In genomic region chr1:30244801-30245200, GRCh38 we compare ENCODE assay signal across 36 cellular contexts.
"Had no signal": no experiment of that assay in that cellular context is flagged by ENCODE, and none has a peak within 500 bp of the region (broad histone marks: within the 10 kb centered on the region; RNA-seq: fewer than 3 reads in every experiment).

No MANE protein-coding gene starts in this region.

- H3K27ac Mint-ChIP-seq: activated B cell treated with CpG ODN at 0.5 μM for 24 hours; activated CD4-positive, alpha-beta memory T cell treated with anti-CD3 and anti-CD28 coated beads for 36 hours; activated CD4-positive, alpha-beta T cell treated with anti-CD3 and anti-CD28 coated beads, Interleukin-2, amount 10 ng/mL, durations not matched to agents 24 days and 14 days; activated CD8-positive, alpha-beta T cell treated with anti-CD3 and anti-CD28 coated beads for 36 hours; activated naive CD4-positive, alpha-beta T cell treated with anti-CD3 and anti-CD28 coated beads for 36 hours; activated naive CD4-positive, alpha-beta T cell treated with anti-CD3 and anti-CD28 coated beads, Interleukin-2, amount 50 U/mL, for 72 hours; activated naive CD8-positive, alpha-beta T cell treated with anti-CD3 and anti-CD28 coated beads for 36 hours; activated T-cell treated with anti-CD3 and anti-CD28 coated beads, Interleukin-2, amount 50 U/mL, for 72 hours; activated T-helper 1 cell treated with anti-CD3 and anti-CD28 coated beads, Interleukin-12 subunit alpha, Interleukin-12 subunit beta, Interleukin-2, Interleukin-4 antibody, amounts not matched to agents 30 ng/mL and 10 ng/mL and 1 ng/mL, durations not matched to agents 14 hours and 24 hours and 36 hours; activated T-helper 17 cell treated with anti-CD3 and anti-CD28 coated beads, Interleukin-2, amount 50 U/mL, for 72 hours; T-helper 1 cell treated with Interleukin-12 subunit alpha and Interleukin-12 subunit beta and Interleukin-4 antibody, amounts not matched to agents 30 μg/mL and 1 μg/mL, for 36 hours; T-helper 2 cell treated with Interferon-gamma antibody and Interleukin-4, amounts not matched to agents 5 μg/mL and 100 μg/mL, for 36 hours had no signal

- H3K27me3 ChIP-seq: body of pancreas, brain microvascular endothelial cell, breast epithelium had no signal

- H3K4me1 Mint-ChIP-seq: activated B cell treated with CpG ODN at 0.5 μM for 24 hours; activated CD4-positive, alpha-beta T cell treated with anti-CD3 and anti-CD28 coated beads, Interleukin-2, amount 10 ng/mL, durations not matched to agents 24 days and 14 days; activated naive CD8-positive, alpha-beta T cell treated with anti-CD3 and anti-CD28 coated beads for 36 hours; activated T-helper 17 cell treated with anti-CD3 and anti-CD28 coated beads, Interleukin-2, amount 50 U/mL, for 72 hours had no signal

- H3K9me3 ChIP-seq: adrenal gland, body of pancreas, breast epithelium had no signal

- H3K4me1 ChIP-seq: adrenal gland, body of pancreas, breast epithelium had no signal

- H3K4me3 ChIP-seq: adrenal gland, body of pancreas, breast epithelium had no signal

- DNase-seq: activated B cell treated with CpG ODN at 0.5 μM for 24 hours; activated CD4-positive, alpha-beta memory T cell treated with anti-CD3 and anti-CD28 coated beads for 36 hours; activated CD4-positive, alpha-beta T cell treated with anti-CD3 and anti-CD28 coated beads for 4 hours; activated CD4-positive, alpha-beta T cell treated with anti-CD3 and anti-CD28 coated beads, Interleukin-2, amount 10 ng/mL, durations not matched to agents 24 days and 14 days; activated CD4-positive, alpha-beta T cell treated with anti-CD3 and anti-CD28 coated beads, Interleukin-2, amount 50 U/mL, for 1 hour; activated CD4-positive, alpha-beta T cell treated with anti-CD3 and anti-CD28 coated beads, Interleukin-2, amount 50 U/mL, for 4 hours; activated CD4-positive, CD25-positive, alpha-beta regulatory T cell treated with anti-CD3 and anti-CD28 coated beads, Interleukin-2, amount 50 U/mL, for 72 hours; activated CD8-positive, alpha-beta memory T cell treated with anti-CD3 and anti-CD28 coated beads, Interleukin-2, amount 50 U/mL, for 4 hours; activated CD8-positive, alpha-beta T cell treated with anti-CD3 and anti-CD28 coated beads for 36 hours; activated effector memory CD4-positive, alpha-beta T cell treated with anti-CD3 and anti-CD28 coated beads, Interleukin-2, amount 50 U/mL, for 16 hours; activated gamma-delta T cell treated with Interleukin-2 at 50 U/mL for 16 hours; activated naive CD4-positive, alpha-beta T cell; activated naive CD4-positive, alpha-beta T cell treated with anti-CD3 and anti-CD28 coated beads for 36 hours; activated naive CD4-positive, alpha-beta T cell treated with anti-CD3 and anti-CD28 coated beads, Interleukin-2, amount 50 U/mL, for 16 hours; activated naive CD8-positive, alpha-beta T cell treated with anti-CD3 and anti-CD28 coated beads for 36 hours; activated T-cell treated with anti-CD3 and anti-CD28 coated beads for 4 hours; activated T-cell treated with anti-CD3 and anti-CD28 coated beads, Interleukin-2, amount 50 U/mL, for 1 hour; activated T-cell treated with anti-CD3 and anti-CD28 coated beads, Interleukin-2, amount 50 U/mL, for 4 hours; activated T-cell treated with anti-CD3 and anti-CD28 coated beads, Interleukin-2, amount 50 U/mL, for 72 hours; adrenal gland; amniotic stem cell; aorta; body of pancreas; brain microvascular endothelial cell; central memory CD4-positive, alpha-beta T cell; SW 1271; T-helper 1 cell; T-helper 2 cell; T-helper 9 cell had no signal

- H3K36me3 ChIP-seq: adrenal gland, brain microvascular endothelial cell, breast epithelium had no signal

- H3K9me3 Mint-ChIP-seq: activated B cell treated with CpG ODN at 0.5 μM for 24 hours; activated CD4-positive, alpha-beta memory T cell treated with anti-CD3 and anti-CD28 coated beads for 36 hours; activated CD4-positive, alpha-beta T cell treated with anti-CD3 and anti-CD28 coated beads, Interleukin-2, amount 10 ng/mL, durations not matched to agents 24 days and 14 days; activated CD8-positive, alpha-beta T cell treated with anti-CD3 and anti-CD28 coated beads for 36 hours; activated naive CD4-positive, alpha-beta T cell treated with anti-CD3 and anti-CD28 coated beads for 36 hours; activated naive CD4-positive, alpha-beta T cell treated with anti-CD3 and anti-CD28 coated beads, Interleukin-2, amount 50 U/mL, for 72 hours; activated naive CD8-positive, alpha-beta T cell treated with anti-CD3 and anti-CD28 coated beads for 36 hours; activated T-cell treated with anti-CD3 and anti-CD28 coated beads, Interleukin-2, amount 50 U/mL, for 4 hours; activated T-cell treated with anti-CD3 and anti-CD28 coated beads, Interleukin-2, amount 50 U/mL, for 72 hours; activated T-helper 1 cell treated with anti-CD3 and anti-CD28 coated beads, Interleukin-12 subunit alpha, Interleukin-12 subunit beta, Interleukin-2, Interleukin-4 antibody, amounts not matched to agents 30 ng/mL and 10 ng/mL and 1 ng/mL, durations not matched to agents 14 hours and 24 hours and 36 hours; activated T-helper 17 cell treated with anti-CD3 and anti-CD28 coated beads, Interleukin-2, amount 50 U/mL, for 72 hours; T-helper 1 cell treated with Interleukin-12 subunit alpha and Interleukin-12 subunit beta and Interleukin-4 antibody, amounts not matched to agents 30 μg/mL and 1 μg/mL, for 36 hours; T-helper 2 cell treated with Interferon-gamma antibody and Interleukin-4, amounts not matched to agents 5 μg/mL and 100 μg/mL, for 36 hours had no signal

- H3K36me3 Mint-ChIP-seq: activated CD4-positive, alpha-beta memory T cell treated with anti-CD3 and anti-CD28 coated beads for 36 hours; activated naive CD4-positive, alpha-beta T cell treated with anti-CD3 and anti-CD28 coated beads, Interleukin-2, amount 50 U/mL, for 72 hours; activated naive CD8-positive, alpha-beta T cell treated with anti-CD3 and anti-CD28 coated beads for 36 hours had no signal

- H3K4me3 Mint-ChIP-seq: activated B cell treated with CpG ODN at 0.5 μM for 24 hours; activated CD4-positive, alpha-beta memory T cell treated with anti-CD3 and anti-CD28 coated beads for 36 hours; activated CD4-positive, alpha-beta T cell treated with anti-CD3 and anti-CD28 coated beads, Interleukin-2, amount 10 ng/mL, durations not matched to agents 24 days and 14 days; activated CD8-positive, alpha-beta T cell treated with anti-CD3 and anti-CD28 coated beads for 36 hours; activated naive CD4-positive, alpha-beta T cell treated with anti-CD3 and anti-CD28 coated beads for 36 hours; activated naive CD8-positive, alpha-beta T cell treated with anti-CD3 and anti-CD28 coated beads for 36 hours; activated T-cell treated with anti-CD3 and anti-CD28 coated beads, Interleukin-2, amount 50 U/mL, for 4 hours; activated T-cell treated with anti-CD3 and anti-CD28 coated beads, Interleukin-2, amount 50 U/mL, for 72 hours; activated T-helper 1 cell treated with anti-CD3 and anti-CD28 coated beads, Interleukin-12 subunit alpha, Interleukin-12 subunit beta, Interleukin-2, Interleukin-4 antibody, amounts not matched to agents 30 ng/mL and 10 ng/mL and 1 ng/mL, durations not matched to agents 14 hours and 24 hours and 36 hours; activated T-helper 17 cell treated with anti-CD3 and anti-CD28 coated beads, Interleukin-2, amount 50 U/mL, for 72 hours; T-helper 1 cell treated with Interleukin-12 subunit alpha and Interleukin-12 subunit beta and Interleukin-4 antibody, amounts not matched to agents 30 μg/mL and 1 μg/mL, for 36 hours; T-helper 2 cell treated with Interferon-gamma antibody and Interleukin-4, amounts not matched to agents 5 μg/mL and 100 μg/mL, for 36 hours had no signal

- H3K27ac ChIP-seq: adrenal gland, body of pancreas, brain microvascular endothelial cell, breast epithelium, VCaP had no signal

- ATAC-seq: activated CD8-positive, alpha-beta T cell treated with anti-CD3 and anti-CD28 coated beads for 36 hours; activated naive CD4-positive, alpha-beta T cell treated with anti-CD3 and anti-CD28 coated beads, Interleukin-2, amount 50 U/mL, for 72 hours; activated T-cell treated with anti-CD3 and anti-CD28 coated beads, Interleukin-2, amount 50 U/mL, for 4 hours; activated T-cell treated with anti-CD3 and anti-CD28 coated beads, Interleukin-2, amount 50 U/mL, for 72 hours; activated T-helper 17 cell treated with anti-CD3 and anti-CD28 coated beads, Interleukin-2, amount 50 U/mL, for 72 hours; body of pancreas had no signal
